Comparison of ENCODE assay signal across 1 cellular context in genomic region chr11:95067042-95067827, GRCh38.
A peak's percentile ranks its signal among the peaks of the same experiment; 100 is the strongest.
TF ChIP-seq lines count a peak whose summit lies in the region.

No MANE protein-coding gene starts in this region.

TF ChIP-seq in HepG2, 621 proteins besides CTCF, POLR2A, EP300 and RAD21 (continues in another document):
- TF ChIP-seq ZNF451 (CRISPR knock-in tag; IDR thresholded peaks at IDR 0.05) (no peak), MBNL3 (CRISPR knock-in tag; conservative IDR thresholded peaks at IDR 0.05) (no peak), DBP (CRISPR knock-in tag; IDR thresholded peaks at IDR 0.05; ENCODE audit: not compliant biosample characterization) (no peak), MED8 (CRISPR knock-in tag; IDR thresholded peaks at IDR 0.05; ENCODE audit: insufficient replicate concordance) (no peak), KLF11 (CRISPR knock-in tag; IDR thresholded peaks at IDR 0.05) (no peak; the same call in 1 of the 2 replicates), ISX (CRISPR knock-in tag; conservative IDR thresholded peaks at IDR 0.05) (peak; percentile 34; the same call in 1 of the 2 replicates), ZNF609 (CRISPR knock-in tag; IDR thresholded peaks at IDR 0.05; ENCODE audit: borderline replicate concordance) (no peak), HNF4A (CRISPR knock-in tag; IDR thresholded peaks at IDR 0.05) (no peak; the same call in 1 of the 2 replicates), CREM (IDR thresholded peaks at IDR 0.05) (no peak), CREM (CRISPR knock-in tag; IDR thresholded peaks at IDR 0.05) (no peak), ZNF282 (IDR thresholded peaks at IDR 0.05; ENCODE audit: partially characterized antibody) (no peak), JUNB (CRISPR knock-in tag; IDR thresholded peaks at IDR 0.05; ENCODE audit: borderline replicate concordance) (no peak), SPEN (CRISPR knock-in tag; IDR thresholded peaks at IDR 0.05; ENCODE audit: low read depth) (peak; percentile 47; the same call in 1 of the 2 replicates), REXO4 (CRISPR knock-in tag; IDR thresholded peaks at IDR 0.05; ENCODE audit: borderline replicate concordance) (no peak), ZMYM3 (CRISPR knock-in tag; IDR thresholded peaks at IDR 0.05) (no peak), NFKB2 (CRISPR knock-in tag; IDR thresholded peaks at IDR 0.05; ENCODE audit: borderline replicate concordance) (peak; percentile 33; the same call in 1 of the 2 replicates), TSC22D2 (CRISPR knock-in tag; IDR thresholded peaks at IDR 0.05; ENCODE audit: borderline replicate concordance) (no peak), ZNF557 (CRISPR knock-in tag; IDR thresholded peaks at IDR 0.05) (no peak), NR2C2 (CRISPR knock-in tag; IDR thresholded peaks at IDR 0.05; ENCODE audit: borderline replicate concordance) (peak; percentile 66), SP5 (CRISPR knock-in tag; IDR thresholded peaks at IDR 0.05; ENCODE audit: borderline replicate concordance, low read depth) (0 out of 2 replicates have a peak, but pooled peaks have one; percentile 16), ZNF232 (CRISPR knock-in tag; IDR thresholded peaks at IDR 0.05; ENCODE audit: borderline replicate concordance) (peak; percentile 19; the same call in 1 of the 2 replicates), ZFAT (CRISPR knock-in tag; conservative IDR thresholded peaks at IDR 0.05) (0 out of 2 replicates have a peak, but pooled peaks have one; percentile 30), TAF15 (IDR thresholded peaks at IDR 0.05; ENCODE audit: low read depth, low read length, poor library complexity, severe bottlenecking) (peak; percentile 58), ZBTB39 (CRISPR knock-in tag; IDR thresholded peaks at IDR 0.05) (no peak), FOXA3 (CRISPR knock-in tag; IDR thresholded peaks at IDR 0.05) (no peak), NCOR1 (IDR thresholded peaks at IDR 0.05; ENCODE audit: borderline replicate concordance, low read length) (no peak), ZNF251 (CRISPR knock-in tag; IDR thresholded peaks at IDR 0.05) (peak; percentile 58; the same call in 1 of the 2 replicates), ZFP41 (CRISPR knock-in tag; IDR thresholded peaks at IDR 0.05; ENCODE audit: borderline replicate concordance) (0 out of 2 replicates have a peak, but pooled peaks have one; percentile 61), ATAD3A (CRISPR knock-in tag; IDR thresholded peaks at IDR 0.05) (no peak), GATAD2A (CRISPR knock-in tag; IDR thresholded peaks at IDR 0.05) (peak; percentile 60), ZSCAN29 (CRISPR knock-in tag; conservative IDR thresholded peaks at IDR 0.05) (no peak), ZNF570 (CRISPR knock-in tag; IDR thresholded peaks at IDR 0.05; ENCODE audit: borderline replicate concordance) (no peak), SYNCRIP (IDR thresholded peaks at IDR 0.05; ENCODE audit: insufficient read depth, low read depth, low read length) (no peak), ZNF629 (CRISPR knock-in tag; conservative IDR thresholded peaks at IDR 0.05) (no peak), ZNF567 (CRISPR knock-in tag; IDR thresholded peaks at IDR 0.05; ENCODE audit: borderline replicate concordance) (no peak), ZNF354B (CRISPR knock-in tag; IDR thresholded peaks at IDR 0.05) (no peak), ZFP90 (CRISPR knock-in tag; IDR thresholded peaks at IDR 0.05; ENCODE audit: borderline replicate concordance) (peak; percentile 15; the same call in 1 of the 2 replicates), HDAC2 (CRISPR knock-in tag; IDR thresholded peaks at IDR 0.05) (0 out of 2 replicates have a peak, but pooled peaks have one; percentile 34), SIX4 (CRISPR knock-in tag; IDR thresholded peaks at IDR 0.05) (peak; percentile 12; the same call in 1 of the 2 replicates), ZNF280D (CRISPR knock-in tag; IDR thresholded peaks at IDR 0.05) (no peak; the same call in 1 of the 2 replicates), ZFY (CRISPR knock-in tag; IDR thresholded peaks at IDR 0.05) (peak; percentile 77)
- TF ChIP-seq, protein P1, sequence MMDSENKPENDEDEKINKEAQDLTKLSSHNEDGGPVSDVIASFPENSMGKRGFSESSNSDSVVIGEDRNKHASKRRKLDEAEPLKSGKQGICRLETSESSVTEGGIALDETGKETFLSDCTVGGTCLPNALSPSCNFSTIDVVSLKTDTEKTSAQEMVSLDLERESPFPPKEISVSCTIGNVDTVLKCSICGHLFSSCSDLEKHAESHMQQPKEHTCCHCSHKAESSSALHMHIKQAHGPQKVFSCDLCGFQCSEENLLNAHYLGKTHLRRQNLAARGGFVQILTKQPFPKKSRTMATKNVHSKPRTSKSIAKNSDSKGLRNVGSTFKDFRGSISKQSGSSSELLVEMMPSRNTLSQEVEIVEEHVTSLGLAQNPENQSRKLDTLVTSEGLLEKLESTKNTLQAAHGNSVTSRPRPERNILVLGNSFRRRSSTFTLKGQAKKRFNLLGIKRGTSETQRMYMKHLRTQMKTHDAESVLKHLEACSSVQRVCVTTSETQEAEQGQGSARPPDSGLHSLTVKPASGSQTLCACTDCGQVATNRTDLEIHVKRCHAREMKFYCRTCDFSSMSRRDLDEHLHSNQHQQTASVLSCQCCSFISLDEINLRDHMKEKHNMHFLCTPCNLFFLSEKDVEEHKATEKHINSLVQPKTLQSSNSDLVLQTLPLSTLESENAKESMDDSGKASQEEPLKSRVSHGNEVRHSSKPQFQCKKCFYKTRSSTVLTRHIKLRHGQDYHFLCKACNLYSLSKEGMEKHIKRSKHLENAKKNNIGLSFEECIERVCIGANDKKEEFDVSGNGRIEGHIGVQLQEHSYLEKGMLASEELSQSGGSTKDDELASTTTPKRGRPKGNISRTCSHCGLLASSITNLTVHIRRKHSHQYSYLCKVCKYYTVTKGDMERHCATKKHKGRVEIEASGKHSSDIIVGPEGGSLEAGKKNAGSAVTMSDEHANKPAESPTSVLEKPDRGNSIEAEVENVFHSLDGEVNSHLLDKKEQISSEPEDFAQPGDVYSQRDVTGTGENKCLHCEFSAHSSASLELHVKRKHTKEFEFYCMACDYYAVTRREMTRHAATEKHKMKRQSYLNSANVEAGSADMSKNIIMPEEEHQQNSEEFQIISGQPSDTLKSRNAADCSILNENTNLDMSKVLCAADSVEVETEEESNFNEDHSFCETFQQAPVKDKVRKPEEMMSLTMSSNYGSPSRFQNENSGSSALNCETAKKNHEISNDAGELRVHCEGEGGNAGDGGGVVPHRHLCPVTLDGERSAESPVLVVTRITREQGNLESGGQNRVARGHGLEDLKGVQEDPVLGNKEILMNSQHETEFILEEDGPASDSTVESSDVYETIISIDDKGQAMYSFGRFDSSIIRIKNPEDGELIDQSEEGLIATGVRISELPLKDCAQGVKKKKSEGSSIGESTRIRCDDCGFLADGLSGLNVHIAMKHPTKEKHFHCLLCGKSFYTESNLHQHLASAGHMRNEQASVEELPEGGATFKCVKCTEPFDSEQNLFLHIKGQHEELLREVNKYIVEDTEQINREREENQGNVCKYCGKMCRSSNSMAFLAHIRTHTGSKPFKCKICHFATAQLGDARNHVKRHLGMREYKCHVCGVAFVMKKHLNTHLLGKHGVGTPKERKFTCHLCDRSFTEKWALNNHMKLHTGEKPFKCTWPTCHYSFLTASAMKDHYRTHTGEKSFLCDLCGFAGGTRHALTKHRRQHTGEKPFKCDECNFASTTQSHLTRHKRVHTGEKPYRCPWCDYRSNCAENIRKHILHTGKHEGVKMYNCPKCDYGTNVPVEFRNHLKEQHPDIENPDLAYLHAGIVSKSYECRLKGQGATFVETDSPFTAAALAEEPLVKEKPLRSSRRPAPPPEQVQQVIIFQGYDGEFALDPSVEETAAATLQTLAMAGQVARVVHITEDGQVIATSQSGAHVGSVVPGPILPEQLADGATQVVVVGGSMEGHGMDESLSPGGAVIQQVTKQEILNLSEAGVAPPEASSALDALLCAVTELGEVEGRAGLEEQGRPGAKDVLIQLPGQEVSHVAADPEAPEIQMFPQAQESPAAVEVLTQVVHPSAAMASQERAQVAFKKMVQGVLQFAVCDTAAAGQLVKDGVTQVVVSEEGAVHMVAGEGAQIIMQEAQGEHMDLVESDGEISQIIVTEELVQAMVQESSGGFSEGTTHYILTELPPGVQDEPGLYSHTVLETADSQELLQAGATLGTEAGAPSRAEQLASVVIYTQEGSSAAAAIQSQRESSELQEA (CRISPR knock-in tag; IDR thresholded peaks at IDR 0.05; ENCODE audit: not compliant biosample characterization), result no peak
